Comparison of ENCODE assay signal across 22 cellular contexts in the genomic region with DNA sequence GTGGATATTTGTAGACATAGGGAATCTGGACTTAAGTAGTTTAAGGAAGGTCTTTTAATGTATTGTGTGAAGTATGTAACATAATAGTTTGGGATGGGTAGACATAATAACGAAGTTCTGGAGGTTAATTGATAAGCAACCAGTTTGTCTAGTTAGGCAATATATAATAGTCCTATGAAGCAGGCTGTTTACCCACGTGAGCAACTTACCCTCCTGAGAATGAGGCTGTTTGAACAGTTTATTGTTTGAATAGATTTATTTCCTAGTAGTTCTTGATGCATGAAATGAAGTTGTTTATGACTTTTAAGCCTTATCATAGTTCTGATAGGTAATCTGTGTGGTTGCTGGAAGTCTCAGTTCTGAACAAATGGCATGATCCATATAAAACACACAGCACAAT.
DNase-seq lines count a peak whose midpoint lies in the region; ATAC-seq, FAIRE-seq and TF ChIP-seq lines count a peak whose summit lies in the region.
"Had no signal": no experiment of that assay in that cellular context is flagged by ENCODE, and none has a peak within 500 bp of the region (broad histone marks: within the 10 kb centered on the region; RNA-seq: fewer than 3 reads in every experiment).

No MANE protein-coding gene starts in this region.

- H3K27me3 Mint-ChIP-seq in stimulated activated naive CD8-positive, alpha-beta T cell treated with anti-CD3 and anti-CD28 coated beads, Interleukin-15, amount 100 ng/mL, for 72 hours: no peaks in the 10 kb centered on the region
- H3K27me3 Mint-ChIP-seq: CD4-positive, alpha-beta T cell had no signal

- TF ChIP-seq EP300 in A549 (IDR thresholded peaks at IDR 0.05): no peak

- POLR2A ChIA-PET in A549 (lab: Yijun Ruan, JAX): no interaction called here

- no peak for ATAC-seq in A549
- ATAC-seq in left colon: peak; percentile 89
- ATAC-seq in stimulated activated naive CD8-positive, alpha-beta T cell treated with anti-CD3 and anti-CD28 coated beads, Interleukin-15, amount 100 ng/mL, for 72 hours: no peak
- ATAC-seq: HepG2 had no signal

- H3K27ac ChIP-seq in A549: no peak overlapping the region
- no peak overlapping the region for H3K27ac ChIP-seq in substantia nigra (ENCODE audit: low read depth, low read length, poor library complexity, severe bottlenecking)
- H3K27ac ChIP-seq: C4-2B, GM23248 had no signal

- TF ChIP-seq POLR2A in A549 (IDR thresholded peaks at IDR 0.05; ENCODE audit: low read length): no peak

- no peaks in the 10 kb centered on the region for H3K4me1 ChIP-seq in A549
- H3K4me1 ChIP-seq: Caco-2, HAP-1 had no signal

- H3K4me1 Mint-ChIP-seq in stimulated activated naive CD8-positive, alpha-beta T cell treated with anti-CD3 and anti-CD28 coated beads, Interleukin-15, amount 100 ng/mL, for 72 hours: no peaks in the 10 kb centered on the region

- DNase-seq in A549 (ENCODE audit: low read depth in 1 of 2, low spot score in 1 of 2) (no peak), HuH-7 (ENCODE audit: low spot score) (peak; percentile 3), NCI-H69 (lab: John Stamatoyannopoulos, UW) (peak; percentile 41), left colon (no peak), GM10266 (ENCODE audit: extremely low spot score) (no peak), substantia nigra (lab: John Stamatoyannopoulos, UW) (no peak), RPMI8226 (no peak)
- no peak for DNase-seq in stimulated activated naive CD8-positive, alpha-beta T cell treated with anti-CD3 and anti-CD28 coated beads, Interleukin-15, amount 100 ng/mL, for 72 hours
- DNase-seq: AML-193; Caco-2; CD4-positive, alpha-beta T cell; DMS153; DND-41; EL; GM23248 had no signal

- no peak overlapping the region for H3K4me3 ChIP-seq in A549
- H3K4me3 ChIP-seq: GM23248, HAP-1 had no signal

- intact Hi-C loops in left colon (cut with DNase I, micrococcal nuclease): no loop called here

- no peak overlapping the region for H3K4me2 ChIP-seq in A549

- CTCF ChIA-PET in A549 (lab: Yijun Ruan, JAX): no interaction called here

- TF ChIP-seq CTCF in A549 (IDR thresholded peaks at IDR 0.05) (no peak), GM10266 (IDR thresholded peaks at IDR 0.05; ENCODE audit: control insufficient read depth, insufficient read depth, low read depth, missing control alignments) (no peak)

- no peak overlapping the region for H3K4me3 Mint-ChIP-seq in stimulated activated naive CD8-positive, alpha-beta T cell treated with anti-CD3 and anti-CD28 coated beads, Interleukin-15, amount 100 ng/mL, for 72 hours
- H3K4me3 Mint-ChIP-seq: CD4-positive, alpha-beta T cell had no signal

- no peak for TF ChIP-seq RAD21 in A549 (conservative IDR thresholded peaks at IDR 0.05 in 1 of 2, IDR thresholded peaks at IDR 0.05 in 1 of 2)

- H3K9me3 Mint-ChIP-seq in stimulated activated naive CD8-positive, alpha-beta T cell treated with anti-CD3 and anti-CD28 coated beads, Interleukin-15, amount 100 ng/mL, for 72 hours: peaks cover 0 to 4% of the 10 kb centered on the region in 2 donors

- 49% methylated on average over 2 of the region's 2 CpGs for WGBS in A549 (ENCODE audit: missing lambda C conversion rate)

- H3K9me3 ChIP-seq in A549: no peaks in the 10 kb centered on the region
- H3K9me3 ChIP-seq: Caco-2, HAP-1 had no signal

- peak; percentile 76 for FAIRE-seq in A549 (lab: Jason Lieb, UNC)
- FAIRE-seq: A204.1, D721Med, GM12891, GM19239, HepG2 had no signal

- H3K27ac Mint-ChIP-seq in stimulated activated naive CD8-positive, alpha-beta T cell treated with anti-CD3 and anti-CD28 coated beads, Interleukin-15, amount 100 ng/mL, for 72 hours: no peak overlapping the region
- H3K27ac Mint-ChIP-seq: CD4-positive, alpha-beta T cell had no signal

TF ChIP-seq in A549, 52 proteins besides CTCF, POLR2A, EP300 and RAD21:
- TF ChIP-seq REST (IDR thresholded peaks at IDR 0.05) (no peak), E2F6 (IDR thresholded peaks at IDR 0.05; ENCODE audit: borderline replicate concordance, low read depth) (no peak), CHD2 (IDR thresholded peaks at IDR 0.05; ENCODE audit: low read length, partially characterized antibody) (no peak), TP53 (CRISPR knock-in tag; IDR thresholded peaks at IDR 0.05) (no peak), RCOR1 (IDR thresholded peaks at IDR 0.05; ENCODE audit: low read depth, low read length) (no peak), BCL3 (IDR thresholded peaks at IDR 0.05) (no peak)

Comparison
In these comparisons a context has a peak if more than half of its experiments do, and no peak if none do; other contexts are left out.
1. DNase-seq: peak in HuH-7 (single experiment) and NCI-H69 (single experiment); none in A549 (0 of 2), left colon (0 of 2), GM10266 (single experiment), stimulated activated naive CD8-positive, alpha-beta T cell treated with anti-CD3 and anti-CD28 coated beads, Interleukin-15, amount 100 ng/mL, for 72 hours (0 of 2), substantia nigra (0 of 49) and RPMI8226 (single experiment).